ENCODE assay signal across 8 cellular contexts in genomic region chr10:73494877-73495225, GRCh38. TPM values are rescaled to one million over a fixed set of nuclear protein-coding genes. Genes with fewer than 3 reads are reported as not detected.
DNase-seq lines count a peak whose midpoint lies in the region; ATAC-seq and TF ChIP-seq lines count a peak whose summit lies in the region.

No MANE protein-coding gene starts in this region.

- H3K9ac ChIP-seq in skeletal muscle satellite cell (ENCODE audit: low read depth, low read length), result peak overlapping the region; percentile 98

- ATAC-seq in GM18498 (IDR thresholded peaks at IDR 0.05; ENCODE audit: unreplicated experiment), result peak; percentile 1
- no peak for ATAC-seq in WTC11
- no peak for ATAC-seq in right cardiac atrium

- H3K4me1 ChIP-seq in right cardiac atrium (ENCODE audit: control insufficient read depth, insufficient read depth, low read length), result peaks cover 5% of the 10 kb centered on the region
- peaks cover 29% of the 10 kb centered on the region for H3K4me1 ChIP-seq in skeletal muscle satellite cell (ENCODE audit: control insufficient read depth, insufficient read depth, low read length)

- H3K4me3 Mint-ChIP-seq in WTC11, result peak overlapping the region; percentile 87

- DNase-seq in WTC11 (ENCODE audit: low spot score) (no peak), right cardiac atrium (no peak), NCI-H2081 (lab: John Stamatoyannopoulos, UW) (no peak), GM10248 (ENCODE audit: extremely low spot score) (no peak), Kasumi-1 (lab: John Stamatoyannopoulos, UW) (no peak)
- DNase-seq in stimulated activated CD4-positive, alpha-beta T cell treated with anti-CD3 and anti-CD28 coated beads, Interleukin-1b, Interleukin-23, amount 100 ng/mL, for 48 hours, result no peak

- WGBS in right cardiac atrium, result 0% methylated on average over 2 of the region's 2 CpGs

- H3K9me3 Mint-ChIP-seq in WTC11, result no peaks in the 10 kb centered on the region

- H3K9me3 ChIP-seq in right cardiac atrium (ENCODE audit: control insufficient read depth, low read length) (no peaks in the 10 kb centered on the region), skeletal muscle satellite cell (replicated peaks; ENCODE audit: low read length) (no peaks in the 10 kb centered on the region)

- H3K4me2 ChIP-seq in skeletal muscle satellite cell (ENCODE audit: low read length), result peak overlapping the region; percentile 90

- H3K27me3 ChIP-seq in right cardiac atrium (ENCODE audit: control insufficient read depth, insufficient read depth) (no peaks in the 10 kb centered on the region), skeletal muscle satellite cell (ENCODE audit: control insufficient read depth, insufficient read depth, low read length) (no peaks in the 10 kb centered on the region)

- POLR2A ChIA-PET in WTC11 (lab: Charles Lee) (interaction anchor here (0.6 kb wide), 1 partner anchor 16 kb away, joined by 3 read pairs; no protein-coding TSS in a partner anchor), GM10248 (lab: Yijun Ruan, JAX) (interaction anchor here (0.8 to 1.8 kb wide), 2 partner anchors 9 to 398 kb away, joined by 4 read pairs; no protein-coding TSS in a partner anchor)

- TF ChIP-seq CTCF in WTC11 (IDR thresholded peaks at IDR 0.05) (no peak), GM10248 (IDR thresholded peaks at IDR 0.05; ENCODE audit: control extremely low read depth, extremely low read depth, low read depth, missing control alignments) (no peak)

- peak overlapping the region; percentile 75 for H3K27ac Mint-ChIP-seq in WTC11

- H3K27me3 Mint-ChIP-seq in WTC11 (ENCODE audit: low read depth), result no peaks in the 10 kb centered on the region

- H3K36me3 ChIP-seq in skeletal muscle satellite cell (ENCODE audit: insufficient read depth, low read length), result peaks cover 4% of the 10 kb centered on the region

- peaks cover 9% of the 10 kb centered on the region for H3K36me3 Mint-ChIP-seq in WTC11

- peak overlapping the region; percentile 91 for H3K4me3 ChIP-seq in right cardiac atrium (ENCODE audit: low read length)
- H3K4me3 ChIP-seq in skeletal muscle satellite cell (ENCODE audit: low read length), result peak overlapping the region; percentile 91

- peak overlapping the region; percentile 100 for H3K27ac ChIP-seq in right cardiac atrium (ENCODE audit: low read length)

- CTCF ChIA-PET in WTC11 (lab: Charles Lee) (interaction anchor here (0.9 to 1.0 kb wide), 3 partner anchors 11 to 148 kb away, joined by 3 to 4 read pairs (median 4); no protein-coding TSS in a partner anchor), GM10248 (lab: Yijun Ruan, JAX) (interaction anchor here (1.8 to 2.0 kb wide), 2 partner anchors 12 to 35 kb away, joined by 4 to 9 read pairs; no protein-coding TSS in a partner anchor)

- peaks cover 21% of the 10 kb centered on the region for H3K4me1 Mint-ChIP-seq in WTC11

- intact Hi-C loops in right cardiac atrium (cut with DNase I), result no loop called here

TF ChIP-seq in WTC11, 78 proteins besides CTCF, POLR2A, EP300 and RAD21:
- no peak for TF ChIP-seq GRHL2 (CRISPR knock-in tag; IDR thresholded peaks at IDR 0.05; ENCODE audit: insufficient replicate concordance, severe bottlenecking)
- no peak for TF ChIP-seq GABPB1 (CRISPR knock-in tag; IDR thresholded peaks at IDR 0.05)
- TF ChIP-seq PRDM15 (CRISPR knock-in tag; IDR thresholded peaks at IDR 0.05), result no peak
- TF ChIP-seq ZNF416 (CRISPR knock-in tag; IDR thresholded peaks at IDR 0.05), result no peak
- TF ChIP-seq USF2 (CRISPR knock-in tag; IDR thresholded peaks at IDR 0.05), result no peak
- no peak for TF ChIP-seq ELF4 (CRISPR knock-in tag; IDR thresholded peaks at IDR 0.05; ENCODE audit: low read depth)

RNA-seq across cellular contexts. Expression of gene PPP3CB, which starts 1.0 kb away (rescaled TPM):
- total RNA-seq in WTC11 (2021) (30.0 to 34.4 TPM (median 32.9 TPM) in 3 replicates), right cardiac atrium (10 to 100 TPM; 50.3 to 61.3 (median 57.1) TPM)
- 34.5 TPM for polyA plus RNA-seq in right cardiac atrium
- total RNA-seq in skeletal muscle satellite cell (2012; rRNA removed), result 20.0 and 26.4 TPM in 2 replicates
